ENCODE assay signal across 27 cellular contexts in genomic region chr11:94302806-94303205, GRCh38. TPM values are rescaled to one million over a fixed set of nuclear protein-coding genes. Genes with fewer than 3 reads are reported as not detected.
"Had no signal": no experiment of that assay in that cellular context is flagged by ENCODE, and none has a peak within 500 bp of the region (broad histone marks: within the 10 kb centered on the region; RNA-seq: fewer than 3 reads in every experiment).

No MANE protein-coding gene starts in this region.

- H3K4me1 Mint-ChIP-seq: immature natural killer cell; naive B cell; stimulated activated naive CD8-positive, alpha-beta T cell treated with anti-CD3 and anti-CD28 coated beads, Interleukin-15, amount 100 ng/mL, for 72 hours had no signal

- H3K4me1 ChIP-seq: foreskin keratinocyte, right lobe of liver, suprapubic skin had no signal

- H3K36me3 Mint-ChIP-seq: immature natural killer cell, naive B cell, type B pancreatic cell had no signal

- H3K9me3 Mint-ChIP-seq: activated T-cell treated with anti-CD3 and anti-CD28 coated beads, Interleukin-2, amount 50 U/mL, for 72 hours; naive B cell; stimulated activated naive CD8-positive, alpha-beta T cell treated with anti-CD3 and anti-CD28 coated beads, Interleukin-15, amount 100 ng/mL, for 72 hours; type B pancreatic cell had no signal

- H3K4me3 ChIP-seq: coronary artery, mucosa of descending colon, ovary, right lobe of liver, suprapubic skin had no signal

- H3K27ac Mint-ChIP-seq: activated T-cell treated with anti-CD3 and anti-CD28 coated beads, Interleukin-2, amount 50 U/mL, for 72 hours; immature natural killer cell; naive B cell; stimulated activated naive CD8-positive, alpha-beta T cell treated with anti-CD3 and anti-CD28 coated beads, Interleukin-15, amount 100 ng/mL, for 72 hours; type B pancreatic cell had no signal

- H3K4me3 Mint-ChIP-seq: activated T-cell treated with anti-CD3 and anti-CD28 coated beads, Interleukin-2, amount 50 U/mL, for 72 hours; immature natural killer cell; stimulated activated naive CD8-positive, alpha-beta T cell treated with anti-CD3 and anti-CD28 coated beads, Interleukin-15, amount 100 ng/mL, for 72 hours; type B pancreatic cell had no signal

- H3K36me3 ChIP-seq: brain microvascular endothelial cell, ovary, right lobe of liver, suprapubic skin had no signal

- H3K9me3 ChIP-seq: mucosa of descending colon, ovary, right lobe of liver, suprapubic skin had no signal

- DNase-seq: activated CD4-positive, alpha-beta T cell treated with anti-CD3 and anti-CD28 coated beads, Interleukin-2, amount 50 U/mL, for 1 hour; activated CD8-positive, alpha-beta memory T cell treated with anti-CD3 and anti-CD28 coated beads for 24 hours; activated effector memory CD4-positive, alpha-beta T cell treated with anti-CD3 and anti-CD28 coated beads, Interleukin-2, amount 50 U/mL, for 16 hours; activated naive CD4-positive, alpha-beta T cell treated with anti-CD3 and anti-CD28 coated beads, Interleukin-2, amount 50 U/mL, for 16 hours; activated T-cell treated with anti-CD3 and anti-CD28 coated beads, Interleukin-2, amount 50 U/mL, for 72 hours; aorta; brain microvascular endothelial cell; central memory CD4-positive, alpha-beta T cell; foreskin keratinocyte; immature natural killer cell; kidney glomerular epithelial cell; left ventricle myocardium superior; mucosa of descending colon; naive B cell; ovary; right lobe of liver; small intestine; stimulated activated CD4-positive, alpha-beta T cell treated with anti-CD3 and anti-CD28 coated beads, Interleukin-4, amount 100 ng/mL, for 1 hour; stimulated activated naive CD8-positive, alpha-beta T cell treated with anti-CD3 and anti-CD28 coated beads, Interleukin-15, amount 100 ng/mL, for 72 hours; T1000 had no signal

- H3K27me3 ChIP-seq: brain microvascular endothelial cell, ovary, right lobe of liver, suprapubic skin had no signal

- H3K27ac ChIP-seq: brain microvascular endothelial cell, foreskin keratinocyte, ovary, right lobe of liver, suprapubic skin had no signal

RNA-seq across cellular contexts. Expression of gene IZUMO1R, which starts 1.6 kb away (rescaled TPM):
- total RNA-seq: activated T-cell treated with anti-CD3 and anti-CD28 coated beads, Interleukin-2, amount 50 U/mL, for 72 hours; aorta; epithelial cell of proximal tubule; fibroblast of lung; foreskin keratinocyte; left ventricle myocardium superior; mucosa of descending colon; pulmonary artery endothelial cell; right lobe of liver; suprapubic skin; T-helper 1 cell treated with Interleukin-12 subunit alpha and Interleukin-12 subunit beta and Interleukin-4 antibody, amounts not matched to agents 30 ng/mL and 1 ng/mL, for 36 hours had no signal
